ENCODE assay signal across 13 cellular contexts in genomic region chr18:49174478-49174877, GRCh38.
DNase-seq lines count a peak whose midpoint lies in the region; ATAC-seq and TF ChIP-seq lines count a peak whose summit lies in the region.
"Had no signal": no experiment of that assay in that cellular context is flagged by ENCODE, and none has a peak within 500 bp of the region (broad histone marks: within the 10 kb centered on the region; RNA-seq: fewer than 3 reads in every experiment).

No MANE protein-coding gene starts in this region.

- peaks cover 3% of the 10 kb centered on the region; the same call in 1 of the 2 replicates for H4K20me1 ChIP-seq in IMR-90 (ENCODE audit: insufficient read depth, low read length)
- no peaks in the 10 kb centered on the region for H4K20me1 ChIP-seq in fibroblast of lung (ENCODE audit: control insufficient read depth, extremely low read depth, insufficient read depth, low read length)
- H4K20me1 ChIP-seq in osteoblast (ENCODE audit: insufficient read depth, low read length), result no peaks in the 10 kb centered on the region
- 0 out of 2 replicates have a peak, but pooled peaks cover 4% of the 10 kb centered on the region for H4K20me1 ChIP-seq in PC-3 (ENCODE audit: low read length)

- no peak overlapping the region for H2BK15ac ChIP-seq in IMR-90 (ENCODE audit: low read depth, low read length)

- in situ Hi-C loops in IMR-90 (cut with MboI; ENCODE audit: low sequenced_read_pairs), result loop anchor here (10.0 kb wide), 2 partner anchors 230 to 500 kb away; no protein-coding TSS in a partner anchor

- peaks cover under 1% of the 10 kb centered on the region; the same call in 1 of the 2 replicates for H3K9me1 ChIP-seq in IMR-90 (ENCODE audit: insufficient read depth, low read length)

- peak; percentile 82 for DNase-seq in AG09309 (ENCODE audit: low read depth)
- DNase-seq in IMR-90, result peak; percentile 79
- DNase-seq in fibroblast of lung (ENCODE audit: low read depth in 2 of 2), result peak; percentile 69 to 85
- no peak for DNase-seq in osteoblast (ENCODE audit: insufficient read length, low spot score, missing footprints)
- DNase-seq in effector memory CD4-positive, alpha-beta T cell, result no peak
- no peak for DNase-seq in PC-3
- DNase-seq in germinal center (ENCODE audit: low spot score), result no peak
- DNase-seq: central memory CD4-positive, alpha-beta T cell; NCI-H1048; nucleus accumbens; SJCRH30 had no signal

- H3K4me2 ChIP-seq in IMR-90 (ENCODE audit: low read depth, low read length), result no peak overlapping the region
- H3K4me2 ChIP-seq in fibroblast of lung (ENCODE audit: extremely low read depth, insufficient read depth, low read length), result peak overlapping the region; percentile 34
- peak overlapping the region; percentile 49 for H3K4me2 ChIP-seq in osteoblast (ENCODE audit: insufficient read depth, low read length)
- H3K4me2 ChIP-seq in PC-3 (ENCODE audit: low read length), result no peak overlapping the region

- intact Hi-C loops in IMR-90 (cut with micrococcal nuclease), result loop anchor here (2.0 to 5.0 kb wide), 2 partner anchors 77 to 122 kb away; no protein-coding TSS in a partner anchor
- intact Hi-C loops in PC-3 (cut with micrococcal nuclease), result loop anchor here (10.0 kb wide), 2 partner anchors 80 to 240 kb away; no protein-coding TSS in a partner anchor

- no peak overlapping the region for H4K8ac ChIP-seq in IMR-90 (ENCODE audit: low read depth in 2 of 2, low read length in 2 of 2)

- H3K4me3 ChIP-seq in AG09309 (ENCODE audit: control insufficient read depth, low read depth, low read length) (no peak overlapping the region), IMR-90 (ENCODE audit: insufficient read depth, low read depth, low read length) (no peak overlapping the region), fibroblast of lung (replicated peaks in 1 of 4; ENCODE audit: control extremely low read depth in 1 of 4, insufficient read depth in 1 of 4, low read depth in 3 of 4, low read length in 4 of 4) (no peak overlapping the region), osteoblast (ENCODE audit: insufficient read depth, low read length) (no peak overlapping the region), PC-3 (ENCODE audit: low read length) (no peak overlapping the region)
- H3K4me3 ChIP-seq in effector memory CD4-positive, alpha-beta T cell (ENCODE audit: insufficient read depth, low read depth, low read length, poor library complexity, severe bottlenecking), result no peak overlapping the region
- H3K4me3 ChIP-seq: SJCRH30 had no signal

- no peak for TF ChIP-seq RAD21 in IMR-90 (IDR thresholded peaks at IDR 0.05; ENCODE audit: low read length)

- no peak overlapping the region for H3K4ac ChIP-seq in IMR-90 (ENCODE audit: low read depth, low read length)

- dilution Hi-C loops in IMR-90 (cut with HindIII; ENCODE audit: low sequenced_read_pairs, unreplicated experiment), result no loop called here

- H4K5ac ChIP-seq in IMR-90 (ENCODE audit: low read depth, low read length), result no peak overlapping the region

- H3K14ac ChIP-seq in IMR-90 (replicated peaks; ENCODE audit: low read depth, low read length), result no peak overlapping the region

- no peak overlapping the region for H3K56ac ChIP-seq in IMR-90 (ENCODE audit: extremely low read depth, insufficient read depth, low read length)

- H2BK5ac ChIP-seq in IMR-90 (ENCODE audit: low read depth, low read length, poor library complexity, severe bottlenecking), result no peak overlapping the region

- H2AK5ac ChIP-seq in IMR-90 (ENCODE audit: low read depth, low read length), result no peak overlapping the region

- H3K79me1 ChIP-seq in IMR-90 (ENCODE audit: low read depth in 1 of 2, low read length in 2 of 2), result peaks cover 3 to 6% of the 10 kb centered on the region in 2 experiments; a peak in 1 of 4 replicates

- no peak overlapping the region for H3K27ac ChIP-seq in IMR-90 (ENCODE audit: insufficient read depth, low read length)
- no peak overlapping the region for H3K27ac ChIP-seq in fibroblast of lung (ENCODE audit: insufficient read depth, low read length)
- peak overlapping the region; percentile 48 for H3K27ac ChIP-seq in osteoblast (ENCODE audit: low read depth, low read length)
- no peak overlapping the region for H3K27ac ChIP-seq in effector memory CD4-positive, alpha-beta T cell (ENCODE audit: insufficient read depth, low read length, poor library complexity, severe bottlenecking)
- H3K27ac ChIP-seq in PC-3 (ENCODE audit: low read length), result no peak overlapping the region
- H3K27ac ChIP-seq: epithelial cell of prostate, SJCRH30 had no signal

- H3F3A ChIP-seq in PC-3 (ENCODE audit: low read length, unreplicated experiment), result peaks cover 5% of the 10 kb centered on the region

- H2BK120ac ChIP-seq in IMR-90 (ENCODE audit: low read depth, low read length), result no peak overlapping the region

- POLR2A ChIA-PET in IMR-90 (lab: Charles Lee; ENCODE audit: unreplicated experiment), result interaction anchor here (0.7 kb wide), 1 partner anchor 11 kb away, joined by 3 read pairs; no protein-coding TSS in a partner anchor
- POLR2A ChIA-PET in PC-3 (lab: Charles Lee; ENCODE audit: unreplicated experiment), result no interaction called here

- no peak for TF ChIP-seq POLR2A in IMR-90 (IDR thresholded peaks at IDR 0.05; ENCODE audit: low read depth, low read length)

- peaks cover 5% of the 10 kb centered on the region; the same call in 1 of the 2 replicates for H3K4me1 ChIP-seq in IMR-90 (ENCODE audit: control insufficient read depth, insufficient read depth, low read length)
- peaks cover 13% of the 10 kb centered on the region for H3K4me1 ChIP-seq in fibroblast of lung (ENCODE audit: control insufficient read depth, extremely low read depth, insufficient read depth, low read length)
- peaks cover 32% of the 10 kb centered on the region for H3K4me1 ChIP-seq in osteoblast (ENCODE audit: insufficient read depth, low read length)
- H3K4me1 ChIP-seq in effector memory CD4-positive, alpha-beta T cell (ENCODE audit: control insufficient read depth, insufficient read depth, low read length, poor library complexity, severe bottlenecking), result no peaks in the 10 kb centered on the region
- peaks cover 19% of the 10 kb centered on the region for H3K4me1 ChIP-seq in PC-3 (ENCODE audit: insufficient read depth, low read length)

- H3K9ac ChIP-seq in IMR-90 (ENCODE audit: low read depth, low read length), result no peak overlapping the region
- no peak overlapping the region for H3K9ac ChIP-seq in fibroblast of lung (ENCODE audit: insufficient read depth, low read length)
- H3K9ac ChIP-seq in PC-3 (ENCODE audit: low read length), result no peak overlapping the region

- H3K27me3 ChIP-seq in IMR-90 (ENCODE audit: control insufficient read depth, insufficient read depth, low read length) (no peaks in the 10 kb centered on the region), fibroblast of lung (ENCODE audit: control insufficient read depth, insufficient read depth, low read length) (no peaks in the 10 kb centered on the region), osteoblast (ENCODE audit: insufficient read depth, low read length) (no peaks in the 10 kb centered on the region), PC-3 (ENCODE audit: low read length) (no peaks in the 10 kb centered on the region)
- no peaks in the 10 kb centered on the region for H3K27me3 ChIP-seq in effector memory CD4-positive, alpha-beta T cell (replicated peaks; ENCODE audit: control insufficient read depth, insufficient read depth, low read length, poor library complexity, severe bottlenecking)
- H3K27me3 ChIP-seq: SJCRH30 had no signal

- H2AFZ ChIP-seq in IMR-90 (replicated peaks; ENCODE audit: low read length, poor library complexity), result no peak overlapping the region
- no peak overlapping the region for H2AFZ ChIP-seq in fibroblast of lung (ENCODE audit: low read length)
- no peak overlapping the region for H2AFZ ChIP-seq in osteoblast (ENCODE audit: low read length)
- H2AFZ ChIP-seq in PC-3 (ENCODE audit: low read length), result no peak overlapping the region

- H3K79me2 ChIP-seq in fibroblast of lung (ENCODE audit: control insufficient read depth, insufficient read depth, low read length) (no peaks in the 10 kb centered on the region), osteoblast (ENCODE audit: insufficient read depth, low read length) (no peaks in the 10 kb centered on the region), PC-3 (ENCODE audit: low read length) (no peaks in the 10 kb centered on the region)

- peak overlapping the region; percentile 46; the same call in 1 of the 2 replicates for H3K18ac ChIP-seq in IMR-90 (ENCODE audit: low read depth, low read length)

- no peaks in the 10 kb centered on the region for H3K36me3 ChIP-seq in IMR-90 (ENCODE audit: control insufficient read depth, insufficient read depth, low read length)
- no peaks in the 10 kb centered on the region for H3K36me3 ChIP-seq in fibroblast of lung (ENCODE audit: control insufficient read depth, insufficient read depth, low read length)
- no peaks in the 10 kb centered on the region for H3K36me3 ChIP-seq in osteoblast (ENCODE audit: insufficient read depth, low read length)
- no peaks in the 10 kb centered on the region for H3K36me3 ChIP-seq in effector memory CD4-positive, alpha-beta T cell (ENCODE audit: control insufficient read depth, insufficient read depth, low read length)
- H3K36me3 ChIP-seq in PC-3 (ENCODE audit: low read depth, low read length), result no peaks in the 10 kb centered on the region
- H3K36me3 ChIP-seq: SJCRH30 had no signal

- H3K9me3 ChIP-seq in IMR-90 (ENCODE audit: control insufficient read depth, insufficient read depth, low read length) (no peaks in the 10 kb centered on the region), fibroblast of lung (ENCODE audit: control insufficient read depth, insufficient read depth, low read depth, low read length) (no peaks in the 10 kb centered on the region), osteoblast (ENCODE audit: low read depth, low read length) (no peaks in the 10 kb centered on the region), PC-3 (ENCODE audit: low read length) (no peaks in the 10 kb centered on the region)
- H3K9me3 ChIP-seq in effector memory CD4-positive, alpha-beta T cell (ENCODE audit: control insufficient read depth, low read length), result no peaks in the 10 kb centered on the region
- H3K9me3 ChIP-seq: SJCRH30 had no signal

- TF ChIP-seq CTCF in AG09309 (IDR thresholded peaks at IDR 0.05; ENCODE audit: control insufficient read depth, insufficient read depth, low read depth, low read length, missing control alignments) (no peak), IMR-90 (conservative IDR thresholded peaks at IDR 0.05; ENCODE audit: low read depth, low read length) (no peak), fibroblast of lung (conservative IDR thresholded peaks at IDR 0.05 in 1 of 2, IDR thresholded peaks at IDR 0.05 in 1 of 2; ENCODE audit: low read depth in 1 of 2, low read length in 2 of 2) (no peak), osteoblast (IDR thresholded peaks at IDR 0.05; ENCODE audit: extremely low read depth, low read depth, low read length) (no peak), PC-3 (conservative IDR thresholded peaks at IDR 0.05; ENCODE audit: low read depth, low read length) (no peak)

- CTCF ChIA-PET in IMR-90 (lab: Yijun Ruan, JAX) (no interaction called here), PC-3 (lab: Charles Lee) (no interaction called here)

- BruUV-seq in IMR-90 (replicated peaks; lab: Mats Ljungman, UMichigan) (no TSS peak), PC-3 (replicated peaks; lab: Mats Ljungman, UMichigan) (no TSS peak)

- H2BK20ac ChIP-seq in IMR-90 (ENCODE audit: low read depth, low read length), result no peak overlapping the region

- no peaks in the 10 kb centered on the region for H3K9me2 ChIP-seq in PC-3 (replicated peaks; ENCODE audit: low read length)

- H3K23ac ChIP-seq in IMR-90 (ENCODE audit: low read depth, low read length), result no peak overlapping the region

- H4K91ac ChIP-seq in IMR-90 (ENCODE audit: insufficient read depth, low read depth, low read length), result no peak overlapping the region

- ATAC-seq in IMR-90 (ENCODE audit: low read depth) (peak; percentile 43), GM19351 (IDR thresholded peaks at IDR 0.05; ENCODE audit: unreplicated experiment) (no peak), PC-3 (no peak)

- no peak overlapping the region for H2AK9ac ChIP-seq in IMR-90 (replicated peaks; ENCODE audit: low read depth, low read length, poor library complexity)

- no CpG with 5 or more reads among the region's 4 CpGs for WGBS in IMR-90 (ENCODE audit: extremely low coverage in 2 of 2, insufficient read length in 1 of 2), 2 experiments

Comparison
In these comparisons a context has a peak if more than half of its experiments do, and no peak if none do; other contexts are left out.
1. DNase-seq: peak in AG09309 (single experiment), IMR-90 (single experiment) and fibroblast of lung (2 of 2); none in osteoblast (single experiment), effector memory CD4-positive, alpha-beta T cell (0 of 3), PC-3 (single experiment) and germinal center (single experiment).
2. H3K4me2 ChIP-seq: peak in fibroblast of lung (single experiment) and osteoblast (single experiment); none in IMR-90 (single experiment) and PC-3 (single experiment).